In genomic region chr19:29837448-29837961, GRCh38 we compare ENCODE assay signal across 9 cellular contexts. TPM values are rescaled to one million over a fixed set of nuclear protein-coding genes. Genes with fewer than 3 reads are reported as not detected.
DNase-seq lines count a peak whose midpoint lies in the region; ATAC-seq and FAIRE-seq lines count a peak whose summit lies in the region.
"Had no signal": no experiment of that assay in that cellular context is flagged by ENCODE, and none has a peak within 500 bp of the region (broad histone marks: within the 10 kb centered on the region; RNA-seq: fewer than 3 reads in every experiment).

No MANE protein-coding gene starts in this region.

- FAIRE-seq in GM19239 (lab: Jason Lieb, UNC), result peak; percentile 99
- FAIRE-seq in RCC 7860 (lab: Jason Lieb, UNC), result no peak
- FAIRE-seq: frontal cortex had no signal

- H3K27ac Mint-ChIP-seq in activated T-cell treated with anti-CD3 and anti-CD28 coated beads, Interleukin-2, amount 50 U/mL, for 24 hours, result peak overlapping the region; percentile 98
- H3K27ac Mint-ChIP-seq in stimulated activated memory B cell treated with anti-CD40 and anti-IgM and Interleukin-4, amounts not matched to agents 10 μg/mL and 1 μg/mL and 100 μg/mL, for 72 hours, result peak overlapping the region; percentile 80

- intact Hi-C loops in sciatic nerve (cut with DNase I), result no loop called here
- intact Hi-C loops in Right ventricle myocardium superior (cut with DNase I), result no loop called here

- ATAC-seq in HG02981 (IDR thresholded peaks at IDR 0.05; ENCODE audit: unreplicated experiment) (peak; percentile 68), sciatic nerve (no peak), Right ventricle myocardium superior (ENCODE audit: poor library complexity) (no peak)
- ATAC-seq in stimulated activated memory B cell treated with anti-CD40 and anti-IgM and Interleukin-4, amounts not matched to agents 10 μg/mL and 1 μg/mL and 100 μg/mL, for 72 hours, result peak; percentile 86

- peak overlapping the region; percentile 74 for H3K4me3 Mint-ChIP-seq in activated T-cell treated with anti-CD3 and anti-CD28 coated beads, Interleukin-2, amount 50 U/mL, for 24 hours
- peak overlapping the region; percentile 60 for H3K4me3 Mint-ChIP-seq in stimulated activated memory B cell treated with anti-CD40 and anti-IgM and Interleukin-4, amounts not matched to agents 10 μg/mL and 1 μg/mL and 100 μg/mL, for 72 hours

- H3K27me3 Mint-ChIP-seq in activated T-cell treated with anti-CD3 and anti-CD28 coated beads, Interleukin-2, amount 50 U/mL, for 24 hours, result no peaks in the 10 kb centered on the region
- peaks cover 37% of the 10 kb centered on the region for H3K27me3 Mint-ChIP-seq in stimulated activated memory B cell treated with anti-CD40 and anti-IgM and Interleukin-4, amounts not matched to agents 10 μg/mL and 1 μg/mL and 100 μg/mL, for 72 hours

- DNase-seq in GM19239 (ENCODE audit: insufficient read length, low spot score), result peak; percentile 61
- peak; percentile 69 for DNase-seq in activated T-cell treated with anti-CD3 and anti-CD28 coated beads, Interleukin-2, amount 50 U/mL, for 24 hours
- no peak for DNase-seq in HuH-7 (ENCODE audit: low spot score)
- no peak for DNase-seq in sciatic nerve (ENCODE audit: low spot score)
- no peak for DNase-seq in RCC 7860 (ENCODE audit: low spot score)
- DNase-seq in Right ventricle myocardium superior, result no peak

- H3K9me3 Mint-ChIP-seq in activated T-cell treated with anti-CD3 and anti-CD28 coated beads, Interleukin-2, amount 50 U/mL, for 24 hours, result no peaks in the 10 kb centered on the region
- no peaks in the 10 kb centered on the region for H3K9me3 Mint-ChIP-seq in stimulated activated memory B cell treated with anti-CD40 and anti-IgM and Interleukin-4, amounts not matched to agents 10 μg/mL and 1 μg/mL and 100 μg/mL, for 72 hours

- H3K4me1 Mint-ChIP-seq in activated T-cell treated with anti-CD3 and anti-CD28 coated beads, Interleukin-2, amount 50 U/mL, for 24 hours (ENCODE audit: low read depth), result peaks cover 54% of the 10 kb centered on the region
- peaks cover 20% of the 10 kb centered on the region for H3K4me1 Mint-ChIP-seq in stimulated activated memory B cell treated with anti-CD40 and anti-IgM and Interleukin-4, amounts not matched to agents 10 μg/mL and 1 μg/mL and 100 μg/mL, for 72 hours

- no peaks in the 10 kb centered on the region for H3K36me3 Mint-ChIP-seq in activated T-cell treated with anti-CD3 and anti-CD28 coated beads, Interleukin-2, amount 50 U/mL, for 24 hours (ENCODE audit: low read depth)
- no peaks in the 10 kb centered on the region for H3K36me3 Mint-ChIP-seq in stimulated activated memory B cell treated with anti-CD40 and anti-IgM and Interleukin-4, amounts not matched to agents 10 μg/mL and 1 μg/mL and 100 μg/mL, for 72 hours

RNA-seq across cellular contexts. Expression of gene CCNE1, which starts 25.7 kb away (rescaled TPM):
- 4.1 TPM for total RNA-seq in sciatic nerve
- total RNA-seq in Right ventricle myocardium superior, result 4.1 TPM

Comparison
In these comparisons a context has a peak if more than half of its experiments do, and no peak if none do; other contexts are left out.
1. DNase-seq: peak in GM19239 (single experiment) and activated T-cell treated with anti-CD3 and anti-CD28 coated beads, Interleukin-2, amount 50 U/mL, for 24 hours (single experiment); none in HuH-7 (single experiment), sciatic nerve (single experiment), RCC 7860 (single experiment) and Right ventricle myocardium superior (single experiment).
2. ATAC-seq: peak in HG02981 (single experiment) and stimulated activated memory B cell treated with anti-CD40 and anti-IgM and Interleukin-4, amounts not matched to agents 10 μg/mL and 1 μg/mL and 100 μg/mL, for 72 hours (single experiment); none in sciatic nerve (single experiment) and Right ventricle myocardium superior (single experiment).